ENCODE assay signal across 12 cellular contexts in the genomic region with DNA sequence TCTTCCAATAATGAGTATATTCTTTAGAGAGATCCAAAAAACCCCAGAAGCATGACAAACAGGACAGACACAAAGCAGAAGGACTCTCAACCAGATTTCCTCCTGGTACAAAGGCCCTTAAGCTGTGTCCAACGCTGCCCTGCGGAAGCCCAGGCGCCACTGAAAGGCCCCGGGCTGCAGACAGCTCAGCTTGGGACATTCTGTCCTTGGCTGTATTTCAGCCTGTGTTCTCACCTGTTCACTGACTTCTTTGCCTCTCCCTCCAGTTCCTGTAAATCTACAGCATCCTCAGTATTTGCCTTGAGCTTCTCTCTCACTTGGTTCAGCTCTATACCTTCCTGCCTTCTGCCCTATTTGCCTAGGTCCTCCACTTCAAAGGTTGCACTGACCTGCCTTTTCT.
DNase-seq lines count a peak whose midpoint lies in the region; ATAC-seq and TF ChIP-seq lines count a peak whose summit lies in the region.
"Had no signal": no experiment of that assay in that cellular context is flagged by ENCODE, and none has a peak within 500 bp of the region (broad histone marks: within the 10 kb centered on the region; RNA-seq: fewer than 3 reads in every experiment).

No MANE protein-coding gene starts in this region.

- CTCF ChIA-PET in HCT116 (lab: Charles Lee) (interaction anchor here (0.7 to 2.6 kb wide), 6 partner anchors 9 to 225 kb away, joined by 3 to 18 read pairs (median 4); no protein-coding TSS in a partner anchor), mammary epithelial cell (lab: Charles Lee; ENCODE audit: low non-redundant PET) (interaction anchor here (0.6 to 1.3 kb wide), 2 partner anchors 8 to 235 kb away, joined by 4 to 7 read pairs; no protein-coding TSS in a partner anchor)

- intact Hi-C loops in HCT116 (cut with micrococcal nuclease) (loop anchor here (2.0 kb wide), 1 partner anchor 148 kb away; no protein-coding TSS in a partner anchor), mammary epithelial cell (cut with micrococcal nuclease) (loop anchor here (1.0 to 2.0 kb wide), 3 partner anchors 13 to 54 kb away; no protein-coding TSS in a partner anchor)

- in situ Hi-C loops in mammary epithelial cell (cut with MboI; ENCODE audit: low sequenced_read_pairs in 2 of 2), result no loop called here

- no peaks in the 10 kb centered on the region for H3K79me2 ChIP-seq in HCT116 (ENCODE audit: insufficient read depth, low read length)
- H3K79me2 ChIP-seq in mammary epithelial cell (ENCODE audit: insufficient read depth, low read length), result no peaks in the 10 kb centered on the region
- H3K79me2 ChIP-seq in hepatocyte, result no peaks in the 10 kb centered on the region

- H2AFZ ChIP-seq in HCT116 (ENCODE audit: low read depth, low read length, poor library complexity, severe bottlenecking), result no peak overlapping the region
- H2AFZ ChIP-seq in mammary epithelial cell (ENCODE audit: low read depth, low read length), result peak overlapping the region; percentile 12
- no peak overlapping the region for H2AFZ ChIP-seq in hepatocyte

- TF ChIP-seq CTCF in HCT116 (IDR thresholded peaks at IDR 0.05 in 2 of 3, conservative IDR thresholded peaks at IDR 0.05 in 1 of 3; ENCODE audit: borderline replicate concordance in 1 of 3, insufficient read depth in 1 of 3, low read depth in 2 of 3, low read length in 2 of 3) (no peak), mammary epithelial cell (conservative IDR thresholded peaks at IDR 0.05 in 1 of 2, IDR thresholded peaks at IDR 0.05 in 1 of 2; ENCODE audit: extremely low read depth in 1 of 2, insufficient read depth in 1 of 2, low read depth in 1 of 2, low read length in 2 of 2) (no peak), hepatocyte (IDR thresholded peaks at IDR 0.05; ENCODE audit: poor library complexity) (no peak)

- POLR2A ChIA-PET in HCT116 (lab: Charles Lee), result interaction anchor here (0.9 kb wide), 1 partner anchor 11 kb away, joined by 3 read pairs; no protein-coding TSS in a partner anchor

- no peaks in the 10 kb centered on the region for H3K36me3 ChIP-seq in HCT116 (ENCODE audit: control insufficient read depth in 1 of 2, insufficient read depth in 2 of 2, low read length in 2 of 2)
- no peaks in the 10 kb centered on the region for H3K36me3 ChIP-seq in mammary epithelial cell (ENCODE audit: insufficient read depth, low read length)
- H3K36me3 ChIP-seq in hepatocyte (replicated peaks; ENCODE audit: insufficient read depth, low read depth), result no peaks in the 10 kb centered on the region
- H3K36me3 ChIP-seq in skeletal muscle satellite cell (ENCODE audit: insufficient read depth, low read length), result no peaks in the 10 kb centered on the region

- TF ChIP-seq POLR2A in HCT116 (IDR thresholded peaks at IDR 0.05; ENCODE audit: borderline replicate concordance, extremely low read depth, insufficient read depth, insufficient read length), result no peak

- dilution Hi-C loops in mammary epithelial cell (cut with HindIII; ENCODE audit: low sequenced_read_pairs), result no loop called here

- H3K27ac ChIP-seq in HCT116 (ENCODE audit: low read depth, low read length) (no peak overlapping the region), mammary epithelial cell (ENCODE audit: insufficient read depth, low read depth, low read length) (peak overlapping the region; percentile 98), hepatocyte (peak overlapping the region; percentile 54)

- no peak for TF ChIP-seq RAD21 in HCT116 (IDR thresholded peaks at IDR 0.05; ENCODE audit: low read depth)

- BruUV-seq in HCT116 (replicated peaks; lab: Mats Ljungman, UMichigan) (no TSS peak), mammary epithelial cell (replicated peaks; lab: Mats Ljungman, UMichigan) (TSS peak; percentile 79)

- H3K9me2 ChIP-seq in HCT116 (ENCODE audit: insufficient read depth) (no peaks in the 10 kb centered on the region; the same call in 1 of the 2 replicates), hepatocyte (replicated peaks; ENCODE audit: insufficient read depth) (no peaks in the 10 kb centered on the region)

- RAD21 ChIA-PET in HCT116 (lab: Charles Lee; ENCODE audit: low non-redundant PET in 1 of 2, low total read pairs in 2 of 2, uncharacterized antibody in 2 of 2, unreplicated experiment in 2 of 2), result no interaction called here

- 3% methylated on average over 4 of the region's 4 CpGs for WGBS in mammary epithelial cell (ENCODE audit: low coverage, missing lambda C conversion rate)
- WGBS in hepatocyte (ENCODE audit: low lambda C conversion rate, missing lambda C conversion rate), result 79% methylated on average over 4 of the region's 4 CpGs

- DNase-seq in HCT116 (ENCODE audit: low read depth, low spot score) (no peak), mammary epithelial cell (peak; percentile 51), hepatocyte (ENCODE audit: low spot score) (no peak), ecto neural progenitor cell (ENCODE audit: low spot score) (no peak), GDM1 (lab: John Stamatoyannopoulos, UW) (no peak)
- DNase-seq: KG1; naive thymus-derived CD8-positive, alpha-beta T cell; NCI-H1694; NCI-H526 had no signal

- H3K4me2 ChIP-seq in HCT116 (ENCODE audit: low read length) (peak overlapping the region; percentile 57), mammary epithelial cell (ENCODE audit: insufficient read depth, low read depth, low read length) (peak overlapping the region; percentile 39), hepatocyte (no peak overlapping the region), skeletal muscle satellite cell (ENCODE audit: low read length) (peak overlapping the region; percentile 3)

- H3K27me3 ChIP-seq in HCT116 (ENCODE audit: insufficient read depth, low read length) (no peaks in the 10 kb centered on the region), mammary epithelial cell (ENCODE audit: insufficient read depth, low read length) (no peaks in the 10 kb centered on the region), hepatocyte (no peaks in the 10 kb centered on the region), skeletal muscle satellite cell (ENCODE audit: control insufficient read depth, insufficient read depth, low read length) (no peaks in the 10 kb centered on the region)

- peaks cover 16 to 54% of the 10 kb centered on the region in 2 experiments for H3K4me1 ChIP-seq in HCT116 (ENCODE audit: control insufficient read depth in 1 of 2, insufficient read depth in 2 of 2, low read length in 2 of 2)
- peaks cover 42% of the 10 kb centered on the region for H3K4me1 ChIP-seq in mammary epithelial cell (ENCODE audit: insufficient read depth, low read length)
- peaks cover 5% of the 10 kb centered on the region for H3K4me1 ChIP-seq in hepatocyte (ENCODE audit: insufficient read depth)
- peaks cover 73% of the 10 kb centered on the region for H3K4me1 ChIP-seq in skeletal muscle satellite cell (ENCODE audit: control insufficient read depth, insufficient read depth, low read length)

- peak overlapping the region; percentile 33 for H3K9ac ChIP-seq in HCT116 (ENCODE audit: low read length)
- peak overlapping the region; percentile 77 for H3K9ac ChIP-seq in mammary epithelial cell (ENCODE audit: insufficient read depth, low read length)
- H3K9ac ChIP-seq in skeletal muscle satellite cell (ENCODE audit: low read depth, low read length), result peak overlapping the region; percentile 80

- no peak overlapping the region for H3K4me3 ChIP-seq in HCT116 (replicated peaks in 1 of 2; ENCODE audit: low read depth in 1 of 2, low read length in 2 of 2)
- H3K4me3 ChIP-seq in mammary epithelial cell (replicated peaks in 1 of 3; ENCODE audit: insufficient read depth in 1 of 3, low read depth in 2 of 3, low read length in 3 of 3), result no peak overlapping the region
- H3K4me3 ChIP-seq in hepatocyte, result no peak overlapping the region
- no peak overlapping the region for H3K4me3 ChIP-seq in skeletal muscle satellite cell (ENCODE audit: low read length)

- H3K9me3 ChIP-seq in HCT116 (ENCODE audit: control insufficient read depth in 1 of 2, insufficient read depth in 1 of 2, low read depth in 1 of 2, low read length in 2 of 2), result no peaks in the 10 kb centered on the region
- no peaks in the 10 kb centered on the region for H3K9me3 ChIP-seq in mammary epithelial cell (replicated peaks; ENCODE audit: insufficient read depth, low read length)
- no peaks in the 10 kb centered on the region for H3K9me3 ChIP-seq in hepatocyte (ENCODE audit: low read depth)
- no peaks in the 10 kb centered on the region for H3K9me3 ChIP-seq in skeletal muscle satellite cell (replicated peaks; ENCODE audit: low read length)

- H4K20me1 ChIP-seq in HCT116 (ENCODE audit: insufficient read depth) (no peaks in the 10 kb centered on the region), mammary epithelial cell (ENCODE audit: insufficient read depth, low read length) (no peaks in the 10 kb centered on the region), hepatocyte (ENCODE audit: insufficient read depth, poor library complexity, severe bottlenecking) (no peaks in the 10 kb centered on the region)

- ATAC-seq in HCT116 (peak; percentile 37), HG03108 (IDR thresholded peaks at IDR 0.05; ENCODE audit: unreplicated experiment) (no peak), GM21619 (IDR thresholded peaks at IDR 0.05; ENCODE audit: unreplicated experiment) (no peak)
- ATAC-seq: naive thymus-derived CD8-positive, alpha-beta T cell had no signal

TF ChIP-seq in HCT116, 20 proteins besides CTCF, POLR2A, EP300 and RAD21:
- TF ChIP-seq ATF3 (IDR thresholded peaks at IDR 0.05), result no peak
- TF ChIP-seq EGR1 (IDR thresholded peaks at IDR 0.05; ENCODE audit: low read depth), result no peak
- no peak for TF ChIP-seq EZH2phosphoT487 (IDR thresholded peaks at IDR 0.05; ENCODE audit: borderline replicate concordance)
- no peak for TF ChIP-seq JUND (IDR thresholded peaks at IDR 0.05)
- TF ChIP-seq, protein P1, sequence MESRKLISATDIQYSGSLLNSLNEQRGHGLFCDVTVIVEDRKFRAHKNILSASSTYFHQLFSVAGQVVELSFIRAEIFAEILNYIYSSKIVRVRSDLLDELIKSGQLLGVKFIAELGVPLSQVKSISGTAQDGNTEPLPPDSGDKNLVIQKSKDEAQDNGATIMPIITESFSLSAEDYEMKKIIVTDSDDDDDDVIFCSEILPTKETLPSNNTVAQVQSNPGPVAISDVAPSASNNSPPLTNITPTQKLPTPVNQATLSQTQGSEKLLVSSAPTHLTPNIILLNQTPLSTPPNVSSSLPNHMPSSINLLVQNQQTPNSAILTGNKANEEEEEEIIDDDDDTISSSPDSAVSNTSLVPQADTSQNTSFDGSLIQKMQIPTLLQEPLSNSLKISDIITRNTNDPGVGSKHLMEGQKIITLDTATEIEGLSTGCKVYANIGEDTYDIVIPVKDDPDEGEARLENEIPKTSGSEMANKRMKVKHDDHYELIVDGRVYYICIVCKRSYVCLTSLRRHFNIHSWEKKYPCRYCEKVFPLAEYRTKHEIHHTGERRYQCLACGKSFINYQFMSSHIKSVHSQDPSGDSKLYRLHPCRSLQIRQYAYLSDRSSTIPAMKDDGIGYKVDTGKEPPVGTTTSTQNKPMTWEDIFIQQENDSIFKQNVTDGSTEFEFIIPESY (IDR thresholded peaks at IDR 0.05; ENCODE audit: extremely low read depth, insufficient replicate concordance, low read length), result no peak
- TF ChIP-seq FOSL1 (IDR thresholded peaks at IDR 0.05; ENCODE audit: low read depth), result no peak
TF ChIP-seq in HCT116: peak in this region for 0.
